16 cellular contexts compared by ENCODE assay signal in the genomic region with DNA sequence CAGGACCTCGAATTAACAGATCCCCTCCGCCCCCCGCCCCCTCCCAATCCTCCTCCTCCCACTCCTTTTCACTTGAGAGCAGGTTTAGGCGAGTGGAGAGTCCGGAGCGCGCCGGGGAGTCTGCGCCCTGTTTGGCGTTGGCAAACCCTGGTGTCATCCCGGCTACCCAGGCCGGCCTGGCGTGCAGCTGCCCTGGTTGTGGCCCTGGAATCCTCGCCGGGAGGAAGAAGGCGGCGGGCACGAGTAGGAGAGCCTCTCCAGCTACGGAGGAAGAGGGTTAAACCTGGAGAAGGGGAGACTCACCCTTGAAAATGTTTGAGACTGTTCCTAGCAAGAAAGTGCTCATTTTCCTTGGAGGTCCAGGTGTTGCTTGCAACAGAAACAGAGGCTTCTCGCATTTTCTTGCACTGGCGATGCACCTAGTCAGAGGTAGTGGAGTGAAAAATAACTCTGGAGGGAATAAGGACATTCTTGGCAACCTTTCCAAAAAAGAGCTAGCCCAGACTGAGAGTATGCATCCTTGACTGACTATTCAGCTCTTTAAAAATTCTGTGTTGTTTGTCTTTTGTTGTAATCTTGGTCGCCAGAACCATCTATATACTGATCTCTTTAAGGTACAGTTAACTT. TPM values are rescaled to one million over a fixed set of nuclear protein-coding genes. Genes with fewer than 3 reads are reported as not detected.
DNase-seq lines count a peak whose midpoint lies in the region; ATAC-seq, FAIRE-seq and TF ChIP-seq lines count a peak whose summit lies in the region.
"Had no signal": no experiment of that assay in that cellular context is flagged by ENCODE, and none has a peak within 500 bp of the region (broad histone marks: within the 10 kb centered on the region; RNA-seq: fewer than 3 reads in every experiment).

No MANE protein-coding gene starts in this region.

- H3K4me2 ChIP-seq in smooth muscle cell (peak overlapping the region; percentile 88), GM23248 (ENCODE audit: unreplicated experiment) (no peak overlapping the region)

- H3K27ac ChIP-seq in kidney (ENCODE audit: low read depth in 2 of 2, low read length in 2 of 2) = no peak overlapping the region
- no peak overlapping the region for H3K27ac ChIP-seq in smooth muscle cell (ENCODE audit: low read depth)
- no peak overlapping the region for H3K27ac ChIP-seq in GM23248
- H3K27ac ChIP-seq: brain microvascular endothelial cell, VCaP had no signal

- H3K9ac ChIP-seq in kidney (ENCODE audit: low read length in 2 of 2) (no peak overlapping the region), smooth muscle cell (ENCODE audit: low read depth) (no peak overlapping the region), GM23248 (no peak overlapping the region)

- intact Hi-C loops in kidney (cut with DNase I) = no loop called here

- H3K9me3 ChIP-seq in kidney (ENCODE audit: control insufficient read depth in 1 of 2, low read length in 2 of 2) = peaks cover 0 to 2% of the 10 kb centered on the region in 2 donors
- no peaks in the 10 kb centered on the region for H3K9me3 ChIP-seq in smooth muscle cell (replicated peaks; ENCODE audit: low read depth)
- no peaks in the 10 kb centered on the region for H3K9me3 ChIP-seq in GM23248 (ENCODE audit: low read depth)

- H4K20me1 ChIP-seq in smooth muscle cell (ENCODE audit: low read depth) = peaks cover 3% of the 10 kb centered on the region
- H4K20me1 ChIP-seq in GM23248 (ENCODE audit: insufficient read depth) = no peaks in the 10 kb centered on the region

- H3K36me3 ChIP-seq in kidney (ENCODE audit: control insufficient read depth in 1 of 2, insufficient read depth in 2 of 2, low read length in 2 of 2) (no peaks in the 10 kb centered on the region), smooth muscle cell (ENCODE audit: low read depth) (no peaks in the 10 kb centered on the region), GM23248 (ENCODE audit: low read depth) (no peaks in the 10 kb centered on the region)
- H3K36me3 ChIP-seq: brain microvascular endothelial cell had no signal

- in situ Hi-C loops in astrocyte of the spinal cord (cut with HindIII; ENCODE audit: low sequenced_read_pairs) = no loop called here
- in situ Hi-C loops in GM23248 (cut with MboI) = no loop called here

- H3F3A ChIP-seq in smooth muscle cell (ENCODE audit: low read depth) = no peaks in the 10 kb centered on the region
- H3F3A ChIP-seq in GM23248 (ENCODE audit: insufficient read depth) = no peaks in the 10 kb centered on the region

- H3K27me3 ChIP-seq in smooth muscle cell (ENCODE audit: low read depth) (peaks cover 77% of the 10 kb centered on the region), GM23248 (replicated peaks; ENCODE audit: insufficient read depth) (peaks cover 66% of the 10 kb centered on the region)

- H3K4me3 ChIP-seq in astrocyte of the spinal cord (ENCODE audit: low read depth, low read length) (peak overlapping the region; percentile 5), kidney (ENCODE audit: low read length in 2 of 2) (no peak overlapping the region), smooth muscle cell (peak overlapping the region; percentile 42), GM23248 (no peak overlapping the region)

- TF ChIP-seq CTCF in astrocyte of the spinal cord (IDR thresholded peaks at IDR 0.05; ENCODE audit: low read depth, low read length) (no peak), kidney (IDR thresholded peaks at IDR 0.05; ENCODE audit: borderline replicate concordance, extremely low read depth, insufficient read depth) (no peak), smooth muscle cell (IDR thresholded peaks at IDR 0.05; ENCODE audit: borderline replicate concordance, insufficient read depth, poor library complexity, severe bottlenecking) (no peak)

- peaks cover 0 to 9% of the 10 kb centered on the region in 2 donors for H3K4me1 ChIP-seq in kidney (ENCODE audit: control insufficient read depth in 1 of 2, insufficient read depth in 1 of 2, low read depth in 1 of 2, low read length in 2 of 2)
- H3K4me1 ChIP-seq in smooth muscle cell (ENCODE audit: low read depth) = peaks cover 17% of the 10 kb centered on the region
- H3K4me1 ChIP-seq in GM23248 (ENCODE audit: insufficient read depth) = no peaks in the 10 kb centered on the region

- H3K79me2 ChIP-seq in smooth muscle cell (ENCODE audit: low read depth) (no peaks in the 10 kb centered on the region), GM23248 (ENCODE audit: insufficient read depth) (no peaks in the 10 kb centered on the region)

- 4% methylated on average over 22 of the region's 22 CpGs for WGBS in smooth muscle cell (ENCODE audit: low lambda C conversion rate)
- 0 to 3% methylated on average over 18 to 22 of the region's 22 CpGs for WGBS in GM23248 (ENCODE audit: low coverage in 1 of 2, low lambda C conversion rate in 2 of 2, missing lambda C conversion rate in 2 of 2), 2 experiments

- ATAC-seq in GM19455 (IDR thresholded peaks at IDR 0.05; ENCODE audit: unreplicated experiment) = no peak

- H2AFZ ChIP-seq in smooth muscle cell (ENCODE audit: low read depth) (no peak overlapping the region), GM23248 (no peak overlapping the region)

- no peak for FAIRE-seq in kidney (lab: Jason Lieb, UNC)
- FAIRE-seq: GM12891, GM19239, small intestine had no signal

- no peaks in the 10 kb centered on the region for H3K9me2 ChIP-seq in GM23248 (ENCODE audit: insufficient read depth)

- peak; percentile 51 for DNase-seq in NCI-H510A treated with DMSO at 0.1 percent for 48 hours (lab: John Stamatoyannopoulos, UW)
- no peak for DNase-seq in NCI-H510A (lab: John Stamatoyannopoulos, UW)
- peak; percentile 7 for DNase-seq in astrocyte of the spinal cord (ENCODE audit: low read depth, low spot score)
- peak; percentile 63 for DNase-seq in kidney
- no peak for DNase-seq in smooth muscle cell (lab: John Stamatoyannopoulos, UW; ENCODE audit: unreplicated experiment)
- DNase-seq in NCI-H1105 (lab: John Stamatoyannopoulos, UW) = no peak
- DNase-seq in GM23248 = no peak
- DNase-seq: brain microvascular endothelial cell; IMR-90; naive thymus-derived CD8-positive, alpha-beta T cell; SHP77 treated with DMSO at 0.1 percent for 48 hours; small intestine had no signal

RNA-seq across cellular contexts. Expression of a gene that starts 1.3 kb away (rescaled TPM):
- total RNA-seq in kidney (not detected), smooth muscle cell (0.09 TPM in 1 of 2 replicates, not detected in the other)
- polyA plus RNA-seq in kidney (ENCODE audit: insufficient read depth, low read depth, low replicate concordance) (not detected), smooth muscle cell (not detected in 2 replicates), GM23248 (2016; fragmentation: Nextera tagmentation; extraction: Ambion mirVana) (not detected in 2 replicates)
- total RNA-seq in GM23248 (2014; rRNA removed; shearing (Covaris generic)) = not detected in 2 replicates
- total RNA-seq: IMR-90; naive thymus-derived CD8-positive, alpha-beta T cell had no signal
- polyA plus RNA-seq: IMR-90; naive thymus-derived CD8-positive, alpha-beta T cell; small intestine had no signal

Comparison
In these comparisons a context has a peak if more than half of its experiments do, and no peak if none do; other contexts are left out.
1. DNase-seq: peak in NCI-H510A treated with DMSO at 0.1 percent for 48 hours (single experiment), astrocyte of the spinal cord (single experiment) and kidney (single experiment); none in NCI-H510A (single experiment), smooth muscle cell (single experiment), NCI-H1105 (single experiment) and GM23248 (single experiment).
2. H3K4me3 ChIP-seq: peak in astrocyte of the spinal cord (single experiment) and smooth muscle cell (single experiment); none in kidney (0 of 2) and GM23248 (single experiment).